1 cellular context compared by ENCODE assay signal in the genomic region with DNA sequence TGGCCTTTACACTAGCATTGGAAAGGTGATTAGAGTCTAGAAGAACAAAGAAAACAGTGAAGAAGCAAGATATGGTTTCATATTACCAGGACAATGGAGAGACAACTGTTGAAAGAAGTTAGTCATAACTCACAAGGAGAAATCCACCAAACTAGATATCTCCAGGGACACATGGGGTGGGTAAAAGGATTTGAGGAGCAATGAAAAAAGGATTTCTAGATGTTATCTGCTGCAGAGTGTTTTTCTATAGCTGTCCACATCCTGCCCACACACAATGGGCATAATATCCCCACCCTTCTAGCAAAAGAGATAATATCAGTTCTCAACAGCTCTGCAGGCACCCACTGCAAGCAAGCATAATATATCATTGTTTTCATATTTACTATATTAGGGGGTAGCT.
TF ChIP-seq lines count a peak whose summit lies in the region.

No MANE protein-coding gene starts in this region.

TF ChIP-seq in PFSK-1, 5 proteins besides CTCF, POLR2A, EP300 and RAD21 (continued from another document):
- TF ChIP-seq, protein P1, sequence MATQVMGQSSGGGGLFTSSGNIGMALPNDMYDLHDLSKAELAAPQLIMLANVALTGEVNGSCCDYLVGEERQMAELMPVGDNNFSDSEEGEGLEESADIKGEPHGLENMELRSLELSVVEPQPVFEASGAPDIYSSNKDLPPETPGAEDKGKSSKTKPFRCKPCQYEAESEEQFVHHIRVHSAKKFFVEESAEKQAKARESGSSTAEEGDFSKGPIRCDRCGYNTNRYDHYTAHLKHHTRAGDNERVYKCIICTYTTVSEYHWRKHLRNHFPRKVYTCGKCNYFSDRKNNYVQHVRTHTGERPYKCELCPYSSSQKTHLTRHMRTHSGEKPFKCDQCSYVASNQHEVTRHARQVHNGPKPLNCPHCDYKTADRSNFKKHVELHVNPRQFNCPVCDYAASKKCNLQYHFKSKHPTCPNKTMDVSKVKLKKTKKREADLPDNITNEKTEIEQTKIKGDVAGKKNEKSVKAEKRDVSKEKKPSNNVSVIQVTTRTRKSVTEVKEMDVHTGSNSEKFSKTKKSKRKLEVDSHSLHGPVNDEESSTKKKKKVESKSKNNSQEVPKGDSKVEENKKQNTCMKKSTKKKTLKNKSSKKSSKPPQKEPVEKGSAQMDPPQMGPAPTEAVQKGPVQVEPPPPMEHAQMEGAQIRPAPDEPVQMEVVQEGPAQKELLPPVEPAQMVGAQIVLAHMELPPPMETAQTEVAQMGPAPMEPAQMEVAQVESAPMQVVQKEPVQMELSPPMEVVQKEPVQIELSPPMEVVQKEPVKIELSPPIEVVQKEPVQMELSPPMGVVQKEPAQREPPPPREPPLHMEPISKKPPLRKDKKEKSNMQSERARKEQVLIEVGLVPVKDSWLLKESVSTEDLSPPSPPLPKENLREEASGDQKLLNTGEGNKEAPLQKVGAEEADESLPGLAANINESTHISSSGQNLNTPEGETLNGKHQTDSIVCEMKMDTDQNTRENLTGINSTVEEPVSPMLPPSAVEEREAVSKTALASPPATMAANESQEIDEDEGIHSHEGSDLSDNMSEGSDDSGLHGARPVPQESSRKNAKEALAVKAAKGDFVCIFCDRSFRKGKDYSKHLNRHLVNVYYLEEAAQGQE (IDR thresholded peaks at IDR 0.05; ENCODE audit: insufficient read depth in 1 of 2, low read depth in 2 of 2, low read length in 2 of 2) = peak in 1 of 2 experiments; percentile 79; a peak in 2 of 4 replicates
- 0 out of 2 replicates have a peak, but pooled peaks have one; percentile 39 for TF ChIP-seq POLR2AphosphoS5 (IDR thresholded peaks at IDR 0.05; ENCODE audit: low read depth, low read length)
- no peak for TF ChIP-seq FOXP2 (optimal IDR thresholded peaks at IDR 0.05; ENCODE audit: borderline replicate concordance, extremely low read depth, extremely low read length, insufficient read depth)
- no peak; the same call in 1 of the 2 replicates for TF ChIP-seq TAF1 (IDR thresholded peaks at IDR 0.05; ENCODE audit: borderline replicate concordance, insufficient read depth, low read length)
TF ChIP-seq in PFSK-1: peak in this region for 3.
